21 cellular contexts compared by ENCODE assay signal in genomic region chr16:24482681-24483202, GRCh38.
"Had no signal": no experiment of that assay in that cellular context is flagged by ENCODE, and none has a peak within 500 bp of the region (broad histone marks: within the 10 kb centered on the region; RNA-seq: fewer than 3 reads in every experiment).

No MANE protein-coding gene starts in this region.

- H3K36me3 ChIP-seq: adrenal gland, cardiac muscle cell, neutrophil, pancreas, thoracic aorta, upper lobe of right lung had no signal

- H3K27me3 ChIP-seq: adrenal gland, cardiac muscle cell, pancreas, upper lobe of right lung had no signal

- H3K4me1 ChIP-seq: adrenal gland, pancreas, upper lobe of right lung had no signal

- H3K36me3 Mint-ChIP-seq: activated naive CD4-positive, alpha-beta T cell treated with anti-CD3 and anti-CD28 coated beads, Interleukin-2, amount 50 U/mL, for 72 hours; immature natural killer cell; stimulated activated memory B cell treated with anti-CD40 and anti-IgM and Interleukin-4, amounts not matched to agents 10 μg/mL and 1 μg/mL and 100 μg/mL, for 72 hours had no signal

- H3K4me3 Mint-ChIP-seq: activated CD4-positive, alpha-beta T cell treated with anti-CD3 and anti-CD28 coated beads for 36 hours; activated T-helper 1 cell treated with anti-CD3 and anti-CD28 coated beads, Interleukin-12 subunit alpha, Interleukin-12 subunit beta, Interleukin-2, Interleukin-4 antibody, amounts not matched to agents 30 ng/mL and 10 ng/mL and 1 ng/mL, durations not matched to agents 14 hours and 24 hours and 36 hours; immature natural killer cell; naive thymus-derived CD4-positive, alpha-beta T cell; stimulated activated memory B cell treated with anti-CD40 and anti-IgM and Interleukin-4, amounts not matched to agents 10 μg/mL and 1 μg/mL and 100 μg/mL, for 72 hours; T-helper 2 cell treated with Interferon-gamma antibody and Interleukin-4, amounts not matched to agents 5 μg/mL and 100 μg/mL, for 36 hours had no signal

- H3K9me3 Mint-ChIP-seq: activated naive CD4-positive, alpha-beta T cell treated with anti-CD3 and anti-CD28 coated beads, Interleukin-2, amount 50 U/mL, for 72 hours; activated T-helper 1 cell treated with anti-CD3 and anti-CD28 coated beads, Interleukin-12 subunit alpha, Interleukin-12 subunit beta, Interleukin-2, Interleukin-4 antibody, amounts not matched to agents 30 ng/mL and 10 ng/mL and 1 ng/mL, durations not matched to agents 14 hours and 24 hours and 36 hours; T-helper 2 cell treated with Interferon-gamma antibody and Interleukin-4, amounts not matched to agents 5 μg/mL and 100 μg/mL, for 36 hours had no signal

- ATAC-seq: activated CD4-positive, alpha-beta T cell treated with anti-CD3 and anti-CD28 coated beads for 36 hours; activated naive CD4-positive, alpha-beta T cell treated with anti-CD3 and anti-CD28 coated beads, Interleukin-2, amount 50 U/mL, for 72 hours; naive thymus-derived CD4-positive, alpha-beta T cell; pancreas; sciatic nerve; stimulated activated memory B cell treated with anti-CD40 and anti-IgM and Interleukin-4, amounts not matched to agents 10 μg/mL and 1 μg/mL and 100 μg/mL, for 72 hours; upper lobe of right lung had no signal

- H3K4me1 Mint-ChIP-seq: activated CD4-positive, alpha-beta T cell treated with anti-CD3 and anti-CD28 coated beads for 36 hours; immature natural killer cell; naive thymus-derived CD4-positive, alpha-beta T cell had no signal

- H3K27ac Mint-ChIP-seq: activated CD4-positive, alpha-beta T cell treated with anti-CD3 and anti-CD28 coated beads for 36 hours; activated naive CD4-positive, alpha-beta T cell treated with anti-CD3 and anti-CD28 coated beads, Interleukin-2, amount 50 U/mL, for 72 hours; activated T-helper 1 cell treated with anti-CD3 and anti-CD28 coated beads, Interleukin-12 subunit alpha, Interleukin-12 subunit beta, Interleukin-2, Interleukin-4 antibody, amounts not matched to agents 30 ng/mL and 10 ng/mL and 1 ng/mL, durations not matched to agents 14 hours and 24 hours and 36 hours; immature natural killer cell; naive thymus-derived CD4-positive, alpha-beta T cell; stimulated activated memory B cell treated with anti-CD40 and anti-IgM and Interleukin-4, amounts not matched to agents 10 μg/mL and 1 μg/mL and 100 μg/mL, for 72 hours; T-helper 2 cell treated with Interferon-gamma antibody and Interleukin-4, amounts not matched to agents 5 μg/mL and 100 μg/mL, for 36 hours had no signal

- DNase-seq: activated CD4-positive, alpha-beta T cell treated with anti-CD3 and anti-CD28 coated beads for 36 hours; activated CD4-positive, alpha-beta T cell treated with anti-CD3 and anti-CD28 coated beads, Interleukin-2, amount 50 U/mL, for 48 hours; activated gamma-delta T cell treated with Interleukin-2 at 50 U/mL for 16 hours; adrenal gland; foreskin melanocyte; glutamatergic neuron; hippocampal formation; immature natural killer cell; mesenchymal stem cell; naive thymus-derived CD4-positive, alpha-beta T cell; pancreas; stimulated activated CD4-positive, alpha-beta T cell treated with anti-CD3 and anti-CD28 coated beads, Interleukin-4, amount 100 ng/mL, for 4 hours; upper lobe of right lung had no signal

- H3K4me3 ChIP-seq: adrenal gland, cardiac muscle cell, pancreas, thoracic aorta, upper lobe of right lung had no signal

- H3K9me3 ChIP-seq: adrenal gland, neutrophil, pancreas, thoracic aorta, upper lobe of right lung had no signal

- H3K27ac ChIP-seq: adrenal gland, cardiac muscle cell, neutrophil, pancreas, thoracic aorta, upper lobe of right lung had no signal
